In genomic region chr9:23361096-23361495, GRCh38 we compare ENCODE assay signal across 23 cellular contexts.
"Had no signal": no experiment of that assay in that cellular context is flagged by ENCODE, and none has a peak within 500 bp of the region (broad histone marks: within the 10 kb centered on the region; RNA-seq: fewer than 3 reads in every experiment).

No MANE protein-coding gene starts in this region.

- DNase-seq: colonic mucosa; cortex of kidney; dermis blood vessel endothelial cell; dorsolateral prefrontal cortex; effector CD4-positive, alpha-beta T cell; effector CD8-positive, alpha-beta T cell; effector memory CD4-positive, alpha-beta T cell; effector memory CD8-positive, alpha-beta T cell; endodermal cell; erythroblast; esophagus squamous epithelium; foreskin fibroblast; foreskin keratinocyte; foreskin melanocyte; gastrocnemius medialis; glutamatergic neuron; head of caudate nucleus; heart left ventricle; heart right ventricle had no signal

- H3K27me3 ChIP-seq: colonic mucosa, esophagus muscularis mucosa, esophagus squamous epithelium, foreskin keratinocyte, gastrocnemius medialis, gastroesophageal sphincter, heart left ventricle, heart right ventricle had no signal

- H3K36me3 ChIP-seq: colonic mucosa, esophagus muscularis mucosa, esophagus squamous epithelium, gastrocnemius medialis, gastroesophageal sphincter, heart left ventricle, heart right ventricle had no signal

- H3K4me3 ChIP-seq: colonic mucosa, coronary artery, dorsolateral prefrontal cortex, esophagus muscularis mucosa, esophagus squamous epithelium, gastrocnemius medialis, gastroesophageal sphincter, heart left ventricle, heart right ventricle had no signal

- H3K9me3 ChIP-seq: colonic mucosa, gastrocnemius medialis had no signal

- H3K27ac ChIP-seq: colonic mucosa, coronary artery, dorsolateral prefrontal cortex, epithelial cell of prostate, esophagus muscularis mucosa, esophagus squamous epithelium, foreskin keratinocyte, gastrocnemius medialis, gastroesophageal sphincter, heart left ventricle, heart right ventricle had no signal

- H3K4me1 ChIP-seq: colonic mucosa, esophagus muscularis mucosa, esophagus squamous epithelium, foreskin keratinocyte, gastrocnemius medialis, gastroesophageal sphincter, heart left ventricle, heart right ventricle had no signal
